In the genomic region with DNA sequence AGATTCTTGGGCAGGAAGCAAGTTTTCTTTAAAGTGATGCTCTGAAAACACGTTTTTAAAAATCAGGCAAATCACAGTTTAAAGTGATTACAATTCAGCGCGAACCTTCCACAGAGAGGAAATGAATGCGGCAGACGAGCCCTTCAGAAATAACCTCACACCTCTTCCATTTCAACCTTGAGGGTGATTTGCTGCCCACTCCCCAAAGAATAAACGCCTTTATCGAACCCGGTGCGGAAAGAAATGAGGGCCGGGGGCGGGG, we compare ENCODE assay signal across 8 cellular contexts. TPM values are rescaled to one million over a fixed set of nuclear protein-coding genes. Genes with fewer than 3 reads are reported as not detected.
DNase-seq lines count a peak whose midpoint lies in the region; ATAC-seq and TF ChIP-seq lines count a peak whose summit lies in the region.

No MANE protein-coding gene starts in this region.

- under 1% methylated on average over 11 of the region's 11 CpGs for WGBS in thymus

- peak overlapping the region; percentile 93 for H3K4me3 ChIP-seq in kidney epithelial cell (ENCODE audit: low read depth, low read length)
- peak overlapping the region; percentile 49 for H3K4me3 ChIP-seq in thymus (ENCODE audit: low read length)

- intact Hi-C loops in activated T-helper 2 cell treated with anti-CD3 and anti-CD28 coated beads, Interferon-gamma antibody, Interleukin-2, Interleukin-4, amounts not matched to agents 10 μg/mL and 5 μg/mL and 100 μg/mL, durations not matched to agents 14 hours and 24 hours and 36 hours (cut with micrococcal nuclease), result loop anchor here (5.0 kb wide), 2 partner anchors 101 to 244 kb away; no protein-coding TSS in a partner anchor

- DNase-seq in activated CD8-positive, alpha-beta memory T cell treated with anti-CD3 and anti-CD28 coated beads, Interleukin-2, amount 10 ng/mL, durations not matched to agents 7 days and 5 days, result no peak
- no peak for DNase-seq in activated CD8-positive, alpha-beta memory T cell treated with anti-CD3 and anti-CD28 coated beads, Interleukin-2, amount 50 U/mL, for 48 hours
- no peak for DNase-seq in activated T-helper 2 cell treated with anti-CD3 and anti-CD28 coated beads, Interferon-gamma antibody, Interleukin-2, Interleukin-4, amounts not matched to agents 10 μg/mL and 5 μg/mL and 100 μg/mL, durations not matched to agents 14 hours and 24 hours and 36 hours (ENCODE audit: low spot score)
- no peak for DNase-seq in kidney epithelial cell (ENCODE audit: low read depth)
- no peak for DNase-seq in HuH-7 (ENCODE audit: low spot score)
- DNase-seq in dedifferentiated amniotic fluid mesenchymal stem cell (ENCODE audit: extremely low spot score), result no peak
- DNase-seq in NCI-H446 (lab: John Stamatoyannopoulos, UW), result no peak

- H3K4me3 Mint-ChIP-seq in activated CD8-positive, alpha-beta memory T cell treated with anti-CD3 and anti-CD28 coated beads, Interleukin-2, amount 10 ng/mL, durations not matched to agents 7 days and 5 days, result peak overlapping the region; percentile 36
- peak overlapping the region; percentile 70 for H3K4me3 Mint-ChIP-seq in activated T-helper 2 cell treated with anti-CD3 and anti-CD28 coated beads, Interferon-gamma antibody, Interleukin-2, Interleukin-4, amounts not matched to agents 10 μg/mL and 5 μg/mL and 100 μg/mL, durations not matched to agents 14 hours and 24 hours and 36 hours (ENCODE audit: low read depth)

- TF ChIP-seq CTCF in kidney epithelial cell (IDR thresholded peaks at IDR 0.05; ENCODE audit: insufficient read depth, low read length, poor library complexity, severe bottlenecking), result no peak

- H3K36me3 Mint-ChIP-seq in activated CD8-positive, alpha-beta memory T cell treated with anti-CD3 and anti-CD28 coated beads, Interleukin-2, amount 10 ng/mL, durations not matched to agents 7 days and 5 days, result no peaks in the 10 kb centered on the region
- H3K36me3 Mint-ChIP-seq in activated T-helper 2 cell treated with anti-CD3 and anti-CD28 coated beads, Interferon-gamma antibody, Interleukin-2, Interleukin-4, amounts not matched to agents 10 μg/mL and 5 μg/mL and 100 μg/mL, durations not matched to agents 14 hours and 24 hours and 36 hours (ENCODE audit: low read depth), result no peaks in the 10 kb centered on the region

- H3K27ac Mint-ChIP-seq in activated CD8-positive, alpha-beta memory T cell treated with anti-CD3 and anti-CD28 coated beads, Interleukin-2, amount 10 ng/mL, durations not matched to agents 7 days and 5 days, result peak overlapping the region; percentile 15
- no peak overlapping the region for H3K27ac Mint-ChIP-seq in activated T-helper 2 cell treated with anti-CD3 and anti-CD28 coated beads, Interferon-gamma antibody, Interleukin-2, Interleukin-4, amounts not matched to agents 10 μg/mL and 5 μg/mL and 100 μg/mL, durations not matched to agents 14 hours and 24 hours and 36 hours

- H3K4me1 Mint-ChIP-seq in activated CD8-positive, alpha-beta memory T cell treated with anti-CD3 and anti-CD28 coated beads, Interleukin-2, amount 10 ng/mL, durations not matched to agents 7 days and 5 days, result peaks cover 29% of the 10 kb centered on the region
- peaks cover 26% of the 10 kb centered on the region for H3K4me1 Mint-ChIP-seq in activated T-helper 2 cell treated with anti-CD3 and anti-CD28 coated beads, Interferon-gamma antibody, Interleukin-2, Interleukin-4, amounts not matched to agents 10 μg/mL and 5 μg/mL and 100 μg/mL, durations not matched to agents 14 hours and 24 hours and 36 hours (ENCODE audit: low read depth)

- CTCF ChIA-PET in activated CD8-positive, alpha-beta memory T cell treated with anti-CD3 and anti-CD28 coated beads, Interleukin-2, amount 10 ng/mL, durations not matched to agents 7 days and 5 days (lab: Charles Lee), result interaction anchor here (0.8 kb wide), 1 partner anchor 473 kb away, joined by 3 read pairs; no protein-coding TSS in a partner anchor

- no peaks in the 10 kb centered on the region for H3K9me3 Mint-ChIP-seq in activated CD8-positive, alpha-beta memory T cell treated with anti-CD3 and anti-CD28 coated beads, Interleukin-2, amount 10 ng/mL, durations not matched to agents 7 days and 5 days (ENCODE audit: low read depth)
- H3K9me3 Mint-ChIP-seq in activated T-helper 2 cell treated with anti-CD3 and anti-CD28 coated beads, Interferon-gamma antibody, Interleukin-2, Interleukin-4, amounts not matched to agents 10 μg/mL and 5 μg/mL and 100 μg/mL, durations not matched to agents 14 hours and 24 hours and 36 hours, result no peaks in the 10 kb centered on the region

- H3K27ac ChIP-seq in thymus (ENCODE audit: low read depth), result peak overlapping the region; percentile 8

- H3K9me3 ChIP-seq in thymus (ENCODE audit: control insufficient read depth), result no peaks in the 10 kb centered on the region

- H3K36me3 ChIP-seq in kidney epithelial cell (ENCODE audit: control insufficient read depth, insufficient read depth, low read length) (no peaks in the 10 kb centered on the region), thymus (ENCODE audit: control insufficient read depth, insufficient read depth) (no peaks in the 10 kb centered on the region)

- no peak for ATAC-seq in activated CD8-positive, alpha-beta memory T cell treated with anti-CD3 and anti-CD28 coated beads, Interleukin-2, amount 10 ng/mL, durations not matched to agents 7 days and 5 days

- H3K4me1 ChIP-seq in thymus (ENCODE audit: control insufficient read depth, insufficient read depth, low read length), result peaks cover 17% of the 10 kb centered on the region

- H3K27me3 Mint-ChIP-seq in activated CD8-positive, alpha-beta memory T cell treated with anti-CD3 and anti-CD28 coated beads, Interleukin-2, amount 10 ng/mL, durations not matched to agents 7 days and 5 days, result peaks cover 77% of the 10 kb centered on the region
- peaks cover 66% of the 10 kb centered on the region for H3K27me3 Mint-ChIP-seq in activated T-helper 2 cell treated with anti-CD3 and anti-CD28 coated beads, Interferon-gamma antibody, Interleukin-2, Interleukin-4, amounts not matched to agents 10 μg/mL and 5 μg/mL and 100 μg/mL, durations not matched to agents 14 hours and 24 hours and 36 hours (ENCODE audit: low read depth)

- H3K27me3 ChIP-seq in kidney epithelial cell (ENCODE audit: control insufficient read depth, insufficient read depth, low read length), result no peaks in the 10 kb centered on the region
- peaks cover 58% of the 10 kb centered on the region for H3K27me3 ChIP-seq in thymus (ENCODE audit: control insufficient read depth, insufficient read depth)

RNA-seq across cellular contexts. Expression of a gene that starts 2.3 kb away (rescaled TPM):
- total RNA-seq in activated CD8-positive, alpha-beta memory T cell treated with anti-CD3 and anti-CD28 coated beads, Interleukin-2, amount 10 ng/mL, durations not matched to agents 7 days and 5 days, result not detected
- 0.32 TPM in 1 of 2 replicates, not detected in the other for total RNA-seq in activated T-helper 2 cell treated with anti-CD3 and anti-CD28 coated beads, Interferon-gamma antibody, Interleukin-2, Interleukin-4, amounts not matched to agents 10 μg/mL and 5 μg/mL and 100 μg/mL, durations not matched to agents 14 hours and 24 hours and 36 hours
- 12.6 and 24.6 TPM in 2 replicates for total RNA-seq in kidney epithelial cell
- polyA plus RNA-seq in thymus, result 3.6 TPM

Comparison
In these comparisons a context has a peak if more than half of its experiments do, and no peak if none do; other contexts are left out.
1. RNA of a gene that starts 2.3 kb away (total RNA-seq): 12.6 to 24.6 TPM in kidney epithelial cell; 0.32 TPM in activated T-helper 2 cell treated with anti-CD3 and anti-CD28 coated beads, Interferon-gamma antibody, Interleukin-2, Interleukin-4, amounts not matched to agents 10 μg/mL and 5 μg/mL and 100 μg/mL, durations not matched to agents 14 hours and 24 hours and 36 hours and not detected in activated CD8-positive, alpha-beta memory T cell treated with anti-CD3 and anti-CD28 coated beads, Interleukin-2, amount 10 ng/mL, durations not matched to agents 7 days and 5 days; every median in the first group is over 10 times any median in the second.